ENCODE assay signal across 12 cellular contexts in the genomic region with DNA sequence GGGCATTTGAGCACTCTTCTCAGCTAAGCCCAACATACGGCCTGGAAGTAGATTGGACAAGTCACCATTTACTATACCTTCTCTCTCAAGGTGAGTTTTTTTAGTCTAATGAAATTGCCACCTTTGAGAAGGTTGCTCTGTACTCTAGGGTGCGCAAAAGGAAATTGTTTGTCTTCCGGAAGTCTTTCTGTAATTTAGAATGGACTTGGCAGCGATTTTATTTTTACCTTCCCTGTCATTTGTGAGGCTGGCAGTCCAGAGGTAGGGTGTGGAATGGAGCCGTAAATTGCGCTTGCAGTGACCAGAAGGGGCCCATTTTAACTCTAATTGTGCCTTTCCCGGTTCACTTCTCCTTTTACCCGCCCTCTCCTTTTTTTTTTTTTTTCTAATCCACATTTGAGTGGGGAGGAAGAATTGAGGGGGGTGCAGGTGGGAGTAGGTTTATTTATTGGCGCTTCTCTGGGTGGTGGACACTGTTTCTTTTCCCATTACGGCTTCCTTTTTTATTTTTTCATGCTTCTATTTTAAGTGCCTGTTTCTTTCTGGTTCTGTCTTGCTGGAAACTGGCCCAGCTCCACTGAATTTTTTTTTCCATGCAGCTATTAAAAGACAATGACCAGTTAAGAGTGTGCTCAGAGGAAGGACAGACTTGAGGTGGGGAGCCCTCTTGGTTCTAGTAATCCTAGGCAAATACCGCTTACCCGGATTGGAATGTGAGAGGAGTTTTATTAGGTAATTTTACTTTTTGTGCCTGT.
DNase-seq lines count a peak whose midpoint lies in the region; ATAC-seq and TF ChIP-seq lines count a peak whose summit lies in the region.
"Had no signal": no experiment of that assay in that cellular context is flagged by ENCODE, and none has a peak within 500 bp of the region (broad histone marks: within the 10 kb centered on the region; RNA-seq: fewer than 3 reads in every experiment).

No MANE protein-coding gene starts in this region.

- no peaks in the 10 kb centered on the region for H3K9me3 ChIP-seq in AG04450 (ENCODE audit: control insufficient read depth, insufficient read depth, low read length)
- H3K9me3 ChIP-seq in esophagus squamous epithelium, result no peaks in the 10 kb centered on the region

- TF ChIP-seq CTCF in AG04450 (IDR thresholded peaks at IDR 0.05; ENCODE audit: low read depth, low read length), result no peak
- no peak for TF ChIP-seq CTCF in esophagus squamous epithelium (IDR thresholded peaks at IDR 0.05)
- no peak for TF ChIP-seq CTCF in nephron (IDR thresholded peaks at IDR 0.05; ENCODE audit: unreplicated experiment in 3 of 3)

- CTCF ChIA-PET in AG04450 (lab: Charles Lee), result interaction anchor here (0.7 to 2.2 kb wide), 3 partner anchors 13 to 40 kb away, joined by 3 to 4 read pairs (median 3); no protein-coding TSS in a partner anchor

- no peaks in the 10 kb centered on the region for H3K27me3 Mint-ChIP-seq in nephron (ENCODE audit: low read depth)
- H3K27me3 Mint-ChIP-seq in activated T-cell treated with anti-CD3 and anti-CD28 coated beads, Interleukin-2, amount 50 U/mL, for 4 hours (ENCODE audit: low read depth), result no peaks in the 10 kb centered on the region
- H3K27me3 Mint-ChIP-seq: activated naive CD8-positive, alpha-beta T cell treated with anti-CD3 and anti-CD28 coated beads, Interleukin-2, amount 50 U/mL, for 24 hours; B cell; memory B cell had no signal

- H3K27ac ChIP-seq in AG04450 (ENCODE audit: low read depth, low read length), result no peak overlapping the region
- H3K27ac ChIP-seq in esophagus squamous epithelium, result peak overlapping the region in 3 of 4 donors; percentile 40 to 71 (median 57)
- H3K27ac ChIP-seq: HL-60 had no signal

- 37 to 57% methylated on average over 11 to 12 of the region's 12 CpGs for WGBS in esophagus squamous epithelium, 2 donors

- H3K4me1 Mint-ChIP-seq in nephron, result peaks cover 26% of the 10 kb centered on the region
- peaks cover 2% of the 10 kb centered on the region for H3K4me1 Mint-ChIP-seq in activated T-cell treated with anti-CD3 and anti-CD28 coated beads, Interleukin-2, amount 50 U/mL, for 4 hours (ENCODE audit: low read depth)
- H3K4me1 Mint-ChIP-seq: B cell, memory B cell had no signal

- peaks cover 9% of the 10 kb centered on the region for H3K36me3 Mint-ChIP-seq in nephron (ENCODE audit: low read depth)
- H3K36me3 Mint-ChIP-seq in activated T-cell treated with anti-CD3 and anti-CD28 coated beads, Interleukin-2, amount 50 U/mL, for 4 hours (ENCODE audit: insufficient read depth), result peaks cover 20% of the 10 kb centered on the region

- POLR2A ChIA-PET in AG04450 (lab: Yijun Ruan, JAX), result no interaction called here

- peak overlapping the region; percentile 90 to 94 (median 91) for H3K27ac Mint-ChIP-seq in nephron
- H3K27ac Mint-ChIP-seq: activated naive CD8-positive, alpha-beta T cell treated with anti-CD3 and anti-CD28 coated beads, Interleukin-2, amount 50 U/mL, for 24 hours; B cell; memory B cell had no signal

- DNase-seq in AG04450 (ENCODE audit: low read depth, low spot score), result peak; percentile 24
- peak; percentile 80 for DNase-seq in NCI-H2227 treated with DMSO at 0.1 percent for 48 hours (lab: John Stamatoyannopoulos, UW)
- no peak for DNase-seq in esophagus squamous epithelium (lab: John Stamatoyannopoulos, UW)
- no peak for DNase-seq in NCI-H1048 (lab: John Stamatoyannopoulos, UW)
- no peak for DNase-seq in DMS153 treated with DMSO at 0.1 percent for 48 hours (lab: John Stamatoyannopoulos, UW; ENCODE audit: unreplicated experiment)
- DNase-seq in activated T-cell treated with anti-CD3 and anti-CD28 coated beads, Interleukin-2, amount 50 U/mL, for 4 hours, result no peak
- DNase-seq: activated naive CD8-positive, alpha-beta T cell treated with anti-CD3 and anti-CD28 coated beads, Interleukin-2, amount 50 U/mL, for 24 hours had no signal

- intact Hi-C loops in esophagus squamous epithelium (cut with DNase I), result no loop called here

- H3K4me3 Mint-ChIP-seq in nephron, result peak overlapping the region; percentile 7 to 25 (median 11)
- H3K4me3 Mint-ChIP-seq in activated T-cell treated with anti-CD3 and anti-CD28 coated beads, Interleukin-2, amount 50 U/mL, for 4 hours, result no peak overlapping the region
- H3K4me3 Mint-ChIP-seq: activated naive CD8-positive, alpha-beta T cell treated with anti-CD3 and anti-CD28 coated beads, Interleukin-2, amount 50 U/mL, for 24 hours; B cell; memory B cell had no signal

- no peaks in the 10 kb centered on the region for H3K27me3 ChIP-seq in AG04450 (ENCODE audit: control insufficient read depth, insufficient read depth, low read length)
- no peaks in the 10 kb centered on the region for H3K27me3 ChIP-seq in esophagus squamous epithelium

- H3K4me1 ChIP-seq in esophagus squamous epithelium, result peaks cover 0 to 15% (median 4%) of the 10 kb centered on the region in 3 donors

- no peaks in the 10 kb centered on the region for H3K9me3 Mint-ChIP-seq in nephron
- no peaks in the 10 kb centered on the region for H3K9me3 Mint-ChIP-seq in activated T-cell treated with anti-CD3 and anti-CD28 coated beads, Interleukin-2, amount 50 U/mL, for 4 hours
- H3K9me3 Mint-ChIP-seq: activated naive CD8-positive, alpha-beta T cell treated with anti-CD3 and anti-CD28 coated beads, Interleukin-2, amount 50 U/mL, for 24 hours; memory B cell had no signal

- no peak for TF ChIP-seq POLR2A in esophagus squamous epithelium (IDR thresholded peaks at IDR 0.05)

- H3K4me3 ChIP-seq in AG04450 (ENCODE audit: low read depth, low read length) (no peak overlapping the region), esophagus squamous epithelium (peak overlapping the region in 1 of 4 donors; percentile 13)

- ATAC-seq in GM21737 (IDR thresholded peaks at IDR 0.05; ENCODE audit: unreplicated experiment), result no peak
- ATAC-seq in activated T-cell treated with anti-CD3 and anti-CD28 coated beads, Interleukin-2, amount 50 U/mL, for 4 hours, result no peak
- ATAC-seq: activated naive CD8-positive, alpha-beta T cell treated with anti-CD3 and anti-CD28 coated beads, Interleukin-2, amount 50 U/mL, for 24 hours had no signal

- peaks cover 0 to 15% (median 0%) of the 10 kb centered on the region in 3 donors for H3K36me3 ChIP-seq in esophagus squamous epithelium

Comparison
In these comparisons a context has a peak if more than half of its experiments do, and no peak if none do; other contexts are left out.
1. DNase-seq: peak in AG04450 (single experiment) and NCI-H2227 treated with DMSO at 0.1 percent for 48 hours (single experiment); none in esophagus squamous epithelium (single experiment), NCI-H1048 (single experiment), DMS153 treated with DMSO at 0.1 percent for 48 hours (single experiment) and activated T-cell treated with anti-CD3 and anti-CD28 coated beads, Interleukin-2, amount 50 U/mL, for 4 hours (single experiment).